ENCODE assay signal across 31 cellular contexts in the genomic region with DNA sequence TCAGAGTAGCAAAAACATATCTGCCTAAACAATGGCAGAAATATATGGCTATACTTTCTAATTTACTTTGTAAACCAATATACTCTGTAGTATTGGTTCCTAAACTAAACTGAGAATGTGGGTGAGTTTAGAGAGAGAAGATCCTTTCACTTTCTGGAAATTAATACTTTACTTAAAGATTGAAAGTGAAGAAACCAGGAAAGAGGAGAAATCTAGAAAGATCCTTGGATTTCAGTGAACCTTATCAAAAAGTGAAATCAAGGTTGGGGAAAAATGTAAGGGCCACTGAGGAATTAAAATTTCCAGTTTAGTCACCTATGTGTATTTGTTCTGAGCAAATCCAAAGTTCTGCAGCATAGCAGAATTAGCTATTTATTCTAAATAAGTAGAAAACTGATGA. TPM values are rescaled to one million over a fixed set of nuclear protein-coding genes. Genes with fewer than 3 reads are reported as not detected.
"Had no signal": no experiment of that assay in that cellular context is flagged by ENCODE, and none has a peak within 500 bp of the region (broad histone marks: within the 10 kb centered on the region; RNA-seq: fewer than 3 reads in every experiment).

No MANE protein-coding gene starts in this region.

- FAIRE-seq: bronchial epithelial cell, TTC549 had no signal

- ATAC-seq: activated CD4-positive, alpha-beta T cell treated with anti-CD3 and anti-CD28 coated beads for 36 hours; activated CD4-positive, CD25-positive, alpha-beta regulatory T cell treated with anti-CD3 and anti-CD28 coated beads, Interleukin-2, amount 50 U/mL, for 24 hours; activated CD8-positive, alpha-beta memory T cell treated with anti-CD3 and anti-CD28 coated beads, Interleukin-2, amount 10 ng/mL, durations not matched to agents 7 days and 5 days; activated CD8-positive, alpha-beta T cell treated with anti-CD3 and anti-CD28 coated beads, Interleukin-2, amount 10 ng/mL, durations not matched to agents 7 days and 5 days; activated naive CD8-positive, alpha-beta T cell treated with anti-CD3 and anti-CD28 coated beads, Interleukin-2, amount 50 U/mL, for 24 hours had no signal

- H3K9me3 ChIP-seq: ascending aorta had no signal

- DNase-seq: activated CD4-positive, alpha-beta memory T cell treated with anti-CD3 and anti-CD28 coated beads, Interleukin-2, amount 10 ng/mL, durations not matched to agents 7 days and 5 days; activated CD4-positive, alpha-beta T cell treated with anti-CD3 and anti-CD28 coated beads for 1 hour; activated CD4-positive, alpha-beta T cell treated with anti-CD3 and anti-CD28 coated beads for 36 hours; activated CD4-positive, alpha-beta T cell treated with anti-CD3 and anti-CD28 coated beads for 48 hours; activated CD4-positive, alpha-beta T cell treated with anti-CD3 and anti-CD28 coated beads, Interleukin-2, amount 10 ng/mL, durations not matched to agents 7 days and 5 days; activated CD4-positive, alpha-beta T cell treated with anti-CD3 and anti-CD28 coated beads, Interleukin-2, amount 50 U/mL, for 48 hours; activated CD4-positive, CD25-positive, alpha-beta regulatory T cell; activated CD8-positive, alpha-beta memory T cell treated with anti-CD3 and anti-CD28 coated beads for 24 hours; activated CD8-positive, alpha-beta memory T cell treated with anti-CD3 and anti-CD28 coated beads, Interleukin-2, amount 10 ng/mL, durations not matched to agents 7 days and 5 days; activated CD8-positive, alpha-beta memory T cell treated with anti-CD3 and anti-CD28 coated beads, Interleukin-2, amount 50 U/mL, for 48 hours; activated CD8-positive, alpha-beta T cell treated with anti-CD3 and anti-CD28 coated beads, Interleukin-2, amount 10 ng/mL, durations not matched to agents 7 days and 5 days; activated effector memory CD4-positive, alpha-beta T cell treated with Interleukin-2 at 50 U/mL for 16 hours; activated gamma-delta T cell; activated naive CD4-positive, alpha-beta T cell treated with anti-CD3 and anti-CD28 coated beads, Interleukin-2, amount 10 ng/mL, durations not matched to agents 7 days and 5 days; activated naive CD4-positive, alpha-beta T cell treated with Interleukin-2 at 50 U/mL for 16 hours; activated naive CD8-positive, alpha-beta T cell treated with anti-CD3 and anti-CD28 coated beads, Interleukin-2, amount 10 ng/mL, durations not matched to agents 7 days and 5 days; activated naive CD8-positive, alpha-beta T cell treated with anti-CD3 and anti-CD28 coated beads, Interleukin-2, amount 50 U/mL, for 24 hours; activated T-cell treated with anti-CD3 and anti-CD28 coated beads, Interleukin-2, amount 50 U/mL, for 24 hours; activated T-cell treated with anti-CD3 and anti-CD28 coated beads, Interleukin-2, amount 50 U/mL, for 48 hours; amygdala; anterior cingulate cortex; caudate nucleus; cerebellar nuclear complex; T-helper 2 cell; T-helper 9 cell had no signal

- H3K4me3 ChIP-seq: ascending aorta, cardiac muscle cell had no signal

- H3K27me3 ChIP-seq: ascending aorta, cardiac muscle cell had no signal

- H3K27ac ChIP-seq: ascending aorta, cardiac muscle cell, VCaP had no signal

RNA-seq across cellular contexts. Expression of a gene that starts 31.6 kb away (rescaled TPM):
- total RNA-seq: activated CD4-positive, alpha-beta T cell treated with anti-CD3 and anti-CD28 coated beads for 36 hours; ascending aorta; cardiac muscle cell had no signal
- polyA plus RNA-seq: cardiac muscle cell had no signal
